ENCODE assay signal across 17 cellular contexts in genomic region chr5:1026700-1027621, GRCh38. TPM values are rescaled to one million over a fixed set of nuclear protein-coding genes. Genes with fewer than 3 reads are reported as not detected.
DNase-seq lines count a peak whose midpoint lies in the region; ATAC-seq, FAIRE-seq and TF ChIP-seq lines count a peak whose summit lies in the region.
"Had no signal": no experiment of that assay in that cellular context is flagged by ENCODE, and none has a peak within 500 bp of the region (broad histone marks: within the 10 kb centered on the region; RNA-seq: fewer than 3 reads in every experiment).

No MANE protein-coding gene starts in this region.

- no peak overlapping the region for H2BK12ac ChIP-seq in H1 (ENCODE audit: low read depth, low read length)

- H3K4me2 ChIP-seq in BLaER1 treated with 17β-estradiol and CSF1 and Interleukin-3, amounts not matched to agents 10 nM and 100 nM = peak overlapping the region in 6 of 11 experiments; percentile 63 to 81 (median 80); a peak in 8 of 22 replicates
- no peak overlapping the region for H3K4me2 ChIP-seq in H1 (ENCODE audit: insufficient read depth in 1 of 2, low read depth in 2 of 2, low read length in 2 of 2)
- H3K4me2 ChIP-seq: KMS-11 had no signal

- no peak for FAIRE-seq in H1 (lab: Jason Lieb, UNC)

- peak overlapping the region; percentile 68; the same call in 1 of the 2 replicates for H4K8ac ChIP-seq in H1 (ENCODE audit: extremely low read depth, insufficient read depth, low read length)

- ATAC-seq in right cardiac atrium = peak; percentile 36 to 59

- no peak overlapping the region for H2AK5ac ChIP-seq in H1 (ENCODE audit: low read depth, low read length)

- TF ChIP-seq CTCF in H1 (IDR thresholded peaks at IDR 0.05; ENCODE audit: control extremely low read depth in 1 of 3, insufficient read depth in 1 of 3, low read depth in 1 of 3, low read length in 3 of 3) (no peak), spleen (IDR thresholded peaks at IDR 0.05 in 8 of 11, conservative IDR thresholded peaks at IDR 0.05 in 3 of 11) (no peak)

- no peak overlapping the region for H3K4me3 ChIP-seq in BLaER1 treated with 17β-estradiol and CSF1 and Interleukin-3, amounts not matched to agents 10 nM and 100 nM
- H3K4me3 ChIP-seq in H1 (ENCODE audit: extremely low read depth in 1 of 4, insufficient read depth in 2 of 4, low read depth in 3 of 4, low read length in 4 of 4) (no peak overlapping the region), right cardiac atrium (ENCODE audit: low read length) (no peak overlapping the region), spleen (no peak overlapping the region)
- H3K4me3 ChIP-seq: GM23248, MG63 had no signal

- no peaks in the 10 kb centered on the region; a peak in 3 of 22 replicates for H3K36me3 ChIP-seq in BLaER1 treated with 17β-estradiol and CSF1 and Interleukin-3, amounts not matched to agents 10 nM and 100 nM
- H3K36me3 ChIP-seq in H1 (ENCODE audit: control insufficient read depth in 2 of 4, insufficient read depth in 4 of 4, low read length in 3 of 4) (no peaks in the 10 kb centered on the region), spleen (no peaks in the 10 kb centered on the region)
- H3K36me3 ChIP-seq: MG63 had no signal

- H2BK5ac ChIP-seq in H1 (ENCODE audit: low read depth, low read length) = no peak overlapping the region

- no peak overlapping the region for H2BK20ac ChIP-seq in H1 (ENCODE audit: low read length)

- H3K9me3 ChIP-seq in BLaER1 treated with 17β-estradiol and CSF1 and Interleukin-3, amounts not matched to agents 10 nM and 100 nM (replicated peaks in 1 of 11) = no peaks in the 10 kb centered on the region
- H3K9me3 ChIP-seq in H1 (ENCODE audit: insufficient read depth in 2 of 2, low read depth in 1 of 2, low read length in 1 of 2) (no peaks in the 10 kb centered on the region), right cardiac atrium (ENCODE audit: control insufficient read depth, low read length) (no peaks in the 10 kb centered on the region), spleen (no peaks in the 10 kb centered on the region)
- H3K9me3 ChIP-seq: MG63 had no signal

- H3K14ac ChIP-seq in H1 (ENCODE audit: insufficient read length) = no peak overlapping the region

- H3K56ac ChIP-seq in H1 (replicated peaks; ENCODE audit: insufficient read length, low read depth, low read length) = no peak overlapping the region

- POLR2A ChIA-PET in H1 (lab: Charles Lee; ENCODE audit: partially characterized antibody) = interaction anchor here (1.4 kb wide), 1 partner anchor 8 kb away, joined by 3 read pairs; no protein-coding TSS in a partner anchor

- TF ChIP-seq EP300 in H1 (IDR thresholded peaks at IDR 0.05; ENCODE audit: borderline replicate concordance in 1 of 2, low read depth in 2 of 2, low read length in 2 of 2) = no peak

- H2AFZ ChIP-seq in H1 (ENCODE audit: low read length) = no peak overlapping the region
- H2AFZ ChIP-seq: GM23248 had no signal

- H3K18ac ChIP-seq in H1 (ENCODE audit: extremely low read depth, low read length) = no peak overlapping the region; the same call in 1 of the 2 replicates

- no peak overlapping the region for H3K27ac ChIP-seq in BLaER1 treated with 17β-estradiol and CSF1 and Interleukin-3, amounts not matched to agents 10 nM and 100 nM
- H3K27ac ChIP-seq in H1 (ENCODE audit: low read depth, low read length) (no peak overlapping the region), right cardiac atrium (ENCODE audit: low read length) (no peak overlapping the region), spleen (no peak overlapping the region)
- H3K27ac ChIP-seq: GM23248, KMS-11 had no signal

- peak overlapping the region; percentile 54 for H4K91ac ChIP-seq in H1 (replicated peaks; ENCODE audit: insufficient read length, low read length)

- TF ChIP-seq RAD21 in H1 (IDR thresholded peaks at IDR 0.05 in 1 of 2, conservative IDR thresholded peaks at IDR 0.05 in 1 of 2; ENCODE audit: low read depth in 2 of 2, low read length in 2 of 2) = no peak

- intact Hi-C loops in right cardiac atrium (cut with DNase I) = no loop called here
- intact Hi-C loops in spleen (cut with DNase I; ENCODE audit: low total_unique reads) = no loop called here

- no peak overlapping the region for H3K9ac ChIP-seq in BLaER1 treated with 17β-estradiol and CSF1 and Interleukin-3, amounts not matched to agents 10 nM and 100 nM
- no peak overlapping the region for H3K9ac ChIP-seq in H1 (replicated peaks in 1 of 4; ENCODE audit: extremely low read depth in 1 of 4, low read depth in 3 of 4, low read length in 3 of 4)
- H3K9ac ChIP-seq: GM23248, KMS-11 had no signal

- H3K4me1 ChIP-seq in BLaER1 treated with 17β-estradiol and CSF1 and Interleukin-3, amounts not matched to agents 10 nM and 100 nM = peaks cover 15 to 35% (median 28%) of the 10 kb centered on the region in 10 experiments
- H3K4me1 ChIP-seq in H1 (replicated peaks in 1 of 4; ENCODE audit: control insufficient read depth in 3 of 4, insufficient read depth in 4 of 4, low read length in 3 of 4) (peaks cover 0 to 3% (median 2%) of the 10 kb centered on the region in 4 experiments; a peak in 3 of 7 replicates), right cardiac atrium (ENCODE audit: control insufficient read depth, insufficient read depth, low read length) (no peaks in the 10 kb centered on the region), spleen (no peaks in the 10 kb centered on the region)

- no peak for TF ChIP-seq POLR2A in H1 (IDR thresholded peaks at IDR 0.05; ENCODE audit: control extremely low read depth in 1 of 2, low read depth in 2 of 2, low read length in 2 of 2)
- TF ChIP-seq POLR2A in spleen (IDR thresholded peaks at IDR 0.05) = no peak

- no peak overlapping the region for H4K5ac ChIP-seq in H1 (ENCODE audit: insufficient read length, low read depth, low read length)

- H2BK15ac ChIP-seq in H1 (ENCODE audit: low read length) = no peak overlapping the region

- no peaks in the 10 kb centered on the region for H3K79me2 ChIP-seq in H1 (ENCODE audit: control insufficient read depth in 1 of 2, insufficient read depth in 2 of 2, low read length in 2 of 2)

- H4K20me1 ChIP-seq in BLaER1 treated with 17β-estradiol and CSF1 and Interleukin-3, amounts not matched to agents 10 nM and 100 nM = peaks cover 0 to 58% (median 21%) of the 10 kb centered on the region in 11 experiments; a peak in 11 of 22 replicates
- H4K20me1 ChIP-seq in H1 (replicated peaks in 1 of 2; ENCODE audit: control insufficient read depth in 1 of 2, insufficient read depth in 2 of 2, low read length in 2 of 2) = no peaks in the 10 kb centered on the region

- no peak overlapping the region for H2BK120ac ChIP-seq in H1 (replicated peaks; ENCODE audit: low read depth, low read length)

- H3K27me3 ChIP-seq in BLaER1 treated with 17β-estradiol and CSF1 and Interleukin-3, amounts not matched to agents 10 nM and 100 nM = peaks cover 0 to 27% (median 12%) of the 10 kb centered on the region in 11 experiments; a peak in 16 of 22 replicates
- H3K27me3 ChIP-seq in H1 (replicated peaks in 1 of 4; ENCODE audit: control insufficient read depth in 3 of 4, extremely low read depth in 1 of 4, insufficient read depth in 3 of 4, low read length in 3 of 4) (no peaks in the 10 kb centered on the region), right cardiac atrium (ENCODE audit: control insufficient read depth, insufficient read depth) (no peaks in the 10 kb centered on the region), spleen (replicated peaks in 1 of 7) (peaks cover 0 to 44% (median 5%) of the 10 kb centered on the region in 7 donors)
- H3K27me3 ChIP-seq: MG63 had no signal

- no peak overlapping the region for H3K23ac ChIP-seq in H1 (ENCODE audit: insufficient read length)

- no peak overlapping the region for H3K4ac ChIP-seq in H1 (replicated peaks; ENCODE audit: insufficient read length, low read depth, low read length)

- no peaks in the 10 kb centered on the region for H3K23me2 ChIP-seq in H1 (ENCODE audit: low read depth, low read length)

- CTCF ChIA-PET in H1 (lab: Charles Lee; ENCODE audit: partially characterized antibody) = interaction anchor here (0.6 to 1.6 kb wide), 5 partner anchors 10 to 141 kb away, joined by 3 to 5 read pairs (median 4); no protein-coding TSS in a partner anchor

- DNase-seq in H1 (ENCODE audit: low read depth in 1 of 2, low spot score in 2 of 2) = no peak
- peak; percentile 30 to 73 (median 57) for DNase-seq in right cardiac atrium
- peak; percentile 64 for DNase-seq in spleen
- DNase-seq in cerebellar cortex (ENCODE audit: low spot score) = no peak
- no peak for DNase-seq in activated gamma-delta T cell (lab: John Stamatoyannopoulos, UW)
- no peak for DNase-seq in iPS-NIHi11 (ENCODE audit: low spot score)
- DNase-seq: ACHN, DMS 273 treated with DMSO at 0.1 percent for 48 hours, GM23248, HFFc6, MG63, NCI-H1105, NCI-H1694 treated with DMSO at 0.1 percent for 48 hours, NCI-H774 had no signal

- 86% methylated on average over 28 of the region's 29 CpGs; no CpG with 5 or more reads in 1 of the 2 experiments for WGBS in H1 (ENCODE audit: extremely low coverage in 1 of 2, insufficient coverage in 1 of 2, insufficient read length in 1 of 2, insufficient replicate concordance in 2 of 2, low coverage in 1 of 2, low lambda C conversion rate in 2 of 2, missing lambda C conversion rate in 1 of 2), 2 experiments
- 74% methylated on average over 29 of the region's 29 CpGs for WGBS in right cardiac atrium
- WGBS in spleen, 5 donors = 78 to 89% (median 81%) methylated on average over 25 to 29 of the region's 29 CpGs

- no peaks in the 10 kb centered on the region for H3K79me1 ChIP-seq in H1 (ENCODE audit: low read depth, low read length)

TF ChIP-seq in H1, 55 proteins besides CTCF, POLR2A, EP300 and RAD21 (continues in another document):
- TF ChIP-seq BCL11A (IDR thresholded peaks at IDR 0.05; ENCODE audit: low read depth in 2 of 2, low read length in 2 of 2) (no peak), BACH1 (IDR thresholded peaks at IDR 0.05; ENCODE audit: low read length) (no peak), POU5F1 (IDR thresholded peaks at IDR 0.05; ENCODE audit: low read depth, low read length) (no peak), ATF3 (IDR thresholded peaks at IDR 0.05; ENCODE audit: insufficient read depth, low read depth, low read length) (no peak)

RNA-seq across cellular contexts. Expression of gene NKD2, which starts 18.4 kb away (rescaled TPM):
- total RNA-seq in H1 (2021; fragmentation: NEBNext Ultra II Directional; extraction: Animal tissue kit (Norgen Biotek cat#: 25700)) = 6.3 and 7.9 TPM in 2 replicates
- polyA plus RNA-seq in H1 (2011; rRNA removed) (5.5 and 7.8 TPM in 2 replicates), right cardiac atrium (2.6 TPM), spleen (10 to 100 TPM in 1 of 3 donors, 1 to 10 TPM in 2; 5.9 to 16.4 (median 7.0) TPM)
- 6.4 TPM for polyA plus RNA-seq in H1 (2011; cell fraction: cytosol; rRNA removed)
- 32.5 TPM for polyA plus RNA-seq in H1 (2011; cell fraction: nucleus; rRNA removed)
- polyA plus RNA-seq in H1 (2012, experiment 1 of 2) = 3.0 to 8.7 TPM (median 8.2 TPM) in 4 replicates
- polyA plus RNA-seq in H1 (2012, experiment 2 of 2) = 3.8 TPM
- 6.7 TPM for polyA plus RNA-seq in H1 (2013, experiment 1 of 2)
- polyA plus RNA-seq in H1 (2013, experiment 2 of 2) = 5.7 TPM
- 1.2 and 1.3 TPM in 2 replicates for polyA minus RNA-seq in H1 (2011; rRNA and poly(A)+ RNA removed)
- polyA minus RNA-seq in H1 (2011; cell fraction: cytosol; rRNA and poly(A)+ RNA removed) = 3.6 TPM
- 4.4 TPM for polyA minus RNA-seq in H1 (2011; cell fraction: nucleus; rRNA and poly(A)+ RNA removed)
- total RNA-seq in right cardiac atrium (1 to 10 TPM; 1.9 to 8.6 (median 3.1) TPM), spleen (10 to 100 TPM in 6 of 7 donors, 1 to 10 TPM in 1; 1.4 to 52.3 (median 17.9) TPM)
- total RNA-seq: GM23248, HFFc6 had no signal
- polyA plus RNA-seq: CD8-positive, alpha-beta memory T cell; GM23248 had no signal

Comparison
In these comparisons a context has a peak if more than half of its experiments do, and no peak if none do; other contexts are left out.
1. H3K4me2 ChIP-seq: peak in BLaER1 treated with 17β-estradiol and CSF1 and Interleukin-3, amounts not matched to agents 10 nM and 100 nM (6 of 11); none in H1 (0 of 2).
2. DNase-seq: peak in right cardiac atrium (3 of 3) and spleen (single experiment); none in H1 (0 of 2), cerebellar cortex (single experiment), activated gamma-delta T cell (single experiment) and iPS-NIHi11 (single experiment).